In genomic region chr14:22821193-22822016, GRCh38 we compare ENCODE assay signal across 1 cellular context.
TF ChIP-seq lines count a peak whose summit lies in the region.

No MANE protein-coding gene starts in this region.

TF ChIP-seq in HepG2, 621 proteins besides CTCF, POLR2A, EP300 and RAD21 (continued from another document and continues in another):
- TF ChIP-seq TRAFD1 (CRISPR knock-in tag; IDR thresholded peaks at IDR 0.05; ENCODE audit: borderline replicate concordance) (no peak), ZBTB39 (CRISPR knock-in tag; IDR thresholded peaks at IDR 0.05) (no peak), ZSCAN9 (CRISPR knock-in tag; IDR thresholded peaks at IDR 0.05; ENCODE audit: borderline replicate concordance) (peak; percentile 82; the same call in 1 of the 2 replicates), ZKSCAN1 (IDR thresholded peaks at IDR 0.05; ENCODE audit: low read length) (no peak), ZNF354B (CRISPR knock-in tag; IDR thresholded peaks at IDR 0.05) (0 out of 2 replicates have a peak, but pooled peaks have one; percentile 7), ZFP36L1 (CRISPR knock-in tag; IDR thresholded peaks at IDR 0.05) (peak; percentile 71; the same call in 1 of the 2 replicates), KAT7 (CRISPR knock-in tag; IDR thresholded peaks at IDR 0.05; ENCODE audit: borderline replicate concordance) (no peak), PBX3 (CRISPR knock-in tag; IDR thresholded peaks at IDR 0.05; ENCODE audit: borderline replicate concordance) (no peak), ZMAT5 (CRISPR knock-in tag; IDR thresholded peaks at IDR 0.05; ENCODE audit: borderline replicate concordance, low read depth) (no peak), PRMT3 (CRISPR knock-in tag; IDR thresholded peaks at IDR 0.05; ENCODE audit: borderline replicate concordance, low read depth) (no peak), ZBTB10 (CRISPR knock-in tag; IDR thresholded peaks at IDR 0.05; ENCODE audit: borderline replicate concordance) (no peak), FOXA1 (IDR thresholded peaks at IDR 0.05) (no peak), FOXA1 (CRISPR knock-in tag; IDR thresholded peaks at IDR 0.05) (peak; percentile 35; the same call in 1 of the 2 replicates), ZNF646 (CRISPR knock-in tag; IDR thresholded peaks at IDR 0.05) (no peak), ZNF282 (IDR thresholded peaks at IDR 0.05; ENCODE audit: partially characterized antibody) (no peak), ZSCAN25 (CRISPR knock-in tag; IDR thresholded peaks at IDR 0.05) (no peak; the same call in 1 of the 2 replicates), ZNF337 (CRISPR knock-in tag; IDR thresholded peaks at IDR 0.05; ENCODE audit: borderline replicate concordance, low read depth) (no peak), NFIB (CRISPR knock-in tag; IDR thresholded peaks at IDR 0.05; ENCODE audit: borderline replicate concordance) (no peak), ZNF34 (CRISPR knock-in tag; IDR thresholded peaks at IDR 0.05; ENCODE audit: borderline replicate concordance) (no peak), ZNF878 (CRISPR knock-in tag; IDR thresholded peaks at IDR 0.05) (peak; percentile 77; the same call in 1 of the 2 replicates), RAD51 (IDR thresholded peaks at IDR 0.05; ENCODE audit: borderline replicate concordance) (no peak), SP1 (IDR thresholded peaks at IDR 0.05) (no peak), SP1 (CRISPR knock-in tag; IDR thresholded peaks at IDR 0.05) (0 out of 2 replicates have a peak, but pooled peaks have one; percentile 21), ONECUT2 (CRISPR knock-in tag; IDR thresholded peaks at IDR 0.05) (no peak), SMYD3 (CRISPR knock-in tag; IDR thresholded peaks at IDR 0.05) (peak; percentile 26; the same call in 1 of the 2 replicates), FUBP1 (CRISPR knock-in tag; IDR thresholded peaks at IDR 0.05; ENCODE audit: borderline replicate concordance) (0 out of 2 replicates have a peak, but pooled peaks have one; percentile 44), CCDC6 (CRISPR knock-in tag; IDR thresholded peaks at IDR 0.05) (no peak; the same call in 1 of the 2 replicates), ZNF589 (CRISPR knock-in tag; conservative IDR thresholded peaks at IDR 0.05) (no peak), KLF15 (CRISPR knock-in tag; IDR thresholded peaks at IDR 0.05; ENCODE audit: borderline replicate concordance) (no peak; the same call in 1 of the 2 replicates), ZNF230 (CRISPR knock-in tag; IDR thresholded peaks at IDR 0.05) (peak; percentile 93; the same call in 1 of the 2 replicates), ZNF790 (CRISPR knock-in tag; IDR thresholded peaks at IDR 0.05; ENCODE audit: borderline replicate concordance) (peak; percentile 57; the same call in 1 of the 2 replicates), CREB1 (IDR thresholded peaks at IDR 0.05) (peak; percentile 37; the same call in 1 of the 2 replicates), CREB1 (CRISPR knock-in tag; IDR thresholded peaks at IDR 0.05) (no peak), NR2F2 (IDR thresholded peaks at IDR 0.05; ENCODE audit: borderline replicate concordance, low read depth) (no peak), SCMH1 (CRISPR knock-in tag; IDR thresholded peaks at IDR 0.05; ENCODE audit: borderline replicate concordance) (no peak), ZNF616 (CRISPR knock-in tag; IDR thresholded peaks at IDR 0.05; ENCODE audit: low read depth) (peak; percentile 92), FOXK1 (CRISPR knock-in tag; IDR thresholded peaks at IDR 0.05; ENCODE audit: borderline replicate concordance, low read depth) (peak; percentile 73; the same call in 1 of the 2 replicates), TP53 (CRISPR knock-in tag; conservative IDR thresholded peaks at IDR 0.05) (no peak), ZNF614 (CRISPR knock-in tag; IDR thresholded peaks at IDR 0.05; ENCODE audit: borderline replicate concordance) (peak; percentile 76; the same call in 1 of the 2 replicates), ZNF788 (CRISPR knock-in tag; IDR thresholded peaks at IDR 0.05; ENCODE audit: borderline replicate concordance) (peak; percentile 89), RBM22 (optimal IDR thresholded peaks at IDR 0.05; ENCODE audit: low read length) (no peak)
